In the genomic region with DNA sequence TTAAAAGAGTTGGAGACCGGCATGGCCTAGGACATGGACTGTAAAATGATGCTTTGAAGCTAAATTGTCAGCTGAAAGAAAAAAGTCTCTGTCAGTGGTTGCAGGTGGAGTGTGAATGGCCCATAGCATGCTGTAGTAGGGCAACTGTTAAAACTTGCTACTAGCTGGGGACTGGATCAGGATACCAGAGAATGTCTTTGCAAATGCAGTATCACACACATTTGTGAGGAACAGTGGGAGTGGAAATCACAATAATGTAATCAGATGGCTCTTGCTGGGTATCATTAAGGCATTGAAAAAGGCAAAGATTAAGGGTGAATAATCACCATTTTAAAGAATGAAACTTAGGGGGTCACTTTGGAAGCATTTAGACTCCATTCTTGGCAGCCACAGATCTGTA, we compare ENCODE assay signal across 23 cellular contexts.
A peak's percentile ranks its signal among the peaks of the same experiment; 100 is the strongest.
DNase-seq lines count a peak whose midpoint lies in the region; ATAC-seq and TF ChIP-seq lines count a peak whose summit lies in the region.
"Had no signal": no experiment of that assay in that cellular context is flagged by ENCODE, and none has a peak within 500 bp of the region (broad histone marks: within the 10 kb centered on the region; RNA-seq: fewer than 3 reads in every experiment).

No MANE protein-coding gene starts in this region.

- no peaks in the 10 kb centered on the region for H3K79me2 ChIP-seq in mesendoderm (ENCODE audit: control insufficient read depth, insufficient read depth, low read length)

- CTCF ChIA-PET in WTC11 (lab: Charles Lee): no interaction called here
- CTCF ChIA-PET in activated CD8-positive, alpha-beta T cell treated with anti-CD3 and anti-CD28 coated beads, Interleukin-2, amount 10 ng/mL, durations not matched to agents 7 days and 5 days (lab: Charles Lee): no interaction called here

- H3K27ac ChIP-seq in mesendoderm (ENCODE audit: low read depth, low read length): peak overlapping the region; percentile 85
- H3K27ac ChIP-seq: BLaER1 had no signal

- H3K18ac ChIP-seq in mesendoderm (ENCODE audit: low read length): peak overlapping the region; percentile 80

- no peaks in the 10 kb centered on the region for H3K27me3 Mint-ChIP-seq in WTC11 (ENCODE audit: low read depth)
- no peaks in the 10 kb centered on the region for H3K27me3 Mint-ChIP-seq in activated CD8-positive, alpha-beta T cell treated with anti-CD3 and anti-CD28 coated beads, Interleukin-2, amount 10 ng/mL, durations not matched to agents 7 days and 5 days (ENCODE audit: low read depth)
- H3K27me3 Mint-ChIP-seq: CD4-positive, alpha-beta memory T cell; CD4-positive, CD25-positive, alpha-beta regulatory T cell; CD8-positive, alpha-beta memory T cell had no signal

- no peak overlapping the region for H4K8ac ChIP-seq in mesendoderm (ENCODE audit: low read depth, low read length)

- DNase-seq in WTC11 (ENCODE audit: low spot score) (no peak), mesendoderm (peak; percentile 90)
- DNase-seq in activated CD8-positive, alpha-beta T cell treated with anti-CD3 and anti-CD28 coated beads, Interleukin-2, amount 10 ng/mL, durations not matched to agents 7 days and 5 days: no peak
- DNase-seq: 8988T; ACHN; BE2C; C1 segment of cervical spinal cord; CD4-positive, alpha-beta memory T cell; CD4-positive, CD25-positive, alpha-beta regulatory T cell; CD8-positive, alpha-beta memory T cell; COR-L47; DMS 273 treated with DMSO at 0.1 percent for 48 hours; DMS153; DMS53; DMS79; DND-41; EL; GDM1 had no signal

- peaks cover 42% of the 10 kb centered on the region for H3K9me3 Mint-ChIP-seq in WTC11
- peaks cover 5% of the 10 kb centered on the region for H3K9me3 Mint-ChIP-seq in activated CD8-positive, alpha-beta T cell treated with anti-CD3 and anti-CD28 coated beads, Interleukin-2, amount 10 ng/mL, durations not matched to agents 7 days and 5 days (ENCODE audit: insufficient read depth)

- H2BK120ac ChIP-seq in mesendoderm (ENCODE audit: low read depth, low read length): no peak overlapping the region

- H3K36me3 ChIP-seq in mesendoderm (ENCODE audit: control insufficient read depth, insufficient read depth, low read length): no peaks in the 10 kb centered on the region
- H3K36me3 ChIP-seq: BE2C, BLaER1 had no signal

- H2BK5ac ChIP-seq in mesendoderm (ENCODE audit: low read length): peak overlapping the region; percentile 87

- H3K4me1 ChIP-seq in mesendoderm (ENCODE audit: control insufficient read depth, low read depth, low read length): peaks cover 4% of the 10 kb centered on the region
- H3K4me1 ChIP-seq: BE2C, BLaER1 had no signal

- H3K27ac Mint-ChIP-seq in WTC11: no peak overlapping the region
- H3K27ac Mint-ChIP-seq in activated CD8-positive, alpha-beta T cell treated with anti-CD3 and anti-CD28 coated beads, Interleukin-2, amount 10 ng/mL, durations not matched to agents 7 days and 5 days: no peak overlapping the region
- H3K27ac Mint-ChIP-seq: CD14-positive monocyte; CD4-positive, alpha-beta memory T cell; CD4-positive, CD25-positive, alpha-beta regulatory T cell; CD8-positive, alpha-beta memory T cell had no signal

- H3K27me3 ChIP-seq in mesendoderm (ENCODE audit: insufficient read depth, low read length, poor library complexity): no peaks in the 10 kb centered on the region
- H3K27me3 ChIP-seq: BE2C, BLaER1 had no signal

- H3K4me3 ChIP-seq in mesendoderm (ENCODE audit: low read length): no peak overlapping the region
- H3K4me3 ChIP-seq: BLaER1, GM12878 had no signal

- no peak overlapping the region for H3K4me2 ChIP-seq in mesendoderm (ENCODE audit: low read length)
- H3K4me2 ChIP-seq: BLaER1 had no signal

- POLR2A ChIA-PET in WTC11 (lab: Charles Lee): no interaction called here
- POLR2A ChIA-PET in activated CD8-positive, alpha-beta T cell treated with anti-CD3 and anti-CD28 coated beads, Interleukin-2, amount 10 ng/mL, durations not matched to agents 7 days and 5 days (lab: Charles Lee): no interaction called here

- H3K4me1 Mint-ChIP-seq in WTC11: peaks cover 7% of the 10 kb centered on the region
- H3K4me1 Mint-ChIP-seq in activated CD8-positive, alpha-beta T cell treated with anti-CD3 and anti-CD28 coated beads, Interleukin-2, amount 10 ng/mL, durations not matched to agents 7 days and 5 days (ENCODE audit: low read depth): no peaks in the 10 kb centered on the region
- H3K4me1 Mint-ChIP-seq: CD14-positive monocyte; CD4-positive, alpha-beta memory T cell; CD4-positive, CD25-positive, alpha-beta regulatory T cell; CD8-positive, alpha-beta memory T cell had no signal

- H4K5ac ChIP-seq in mesendoderm (ENCODE audit: low read length): no peak overlapping the region

- no peak overlapping the region for H3K4ac ChIP-seq in mesendoderm (ENCODE audit: low read depth, low read length)

- no CpG with 5 or more reads among the region's 1 CpG for WGBS in mesendoderm (ENCODE audit: extremely low coverage, insufficient coverage, low lambda C conversion rate)

- ATAC-seq in WTC11: peak; percentile 64
- ATAC-seq in HG02623 (IDR thresholded peaks at IDR 0.05; ENCODE audit: unreplicated experiment): no peak
- ATAC-seq in GM19035 (IDR thresholded peaks at IDR 0.05; ENCODE audit: unreplicated experiment): no peak
- ATAC-seq in activated CD8-positive, alpha-beta T cell treated with anti-CD3 and anti-CD28 coated beads, Interleukin-2, amount 10 ng/mL, durations not matched to agents 7 days and 5 days: no peak
- ATAC-seq: GM12878 had no signal

- H2BK15ac ChIP-seq in mesendoderm (replicated peaks; ENCODE audit: low read depth): no peak overlapping the region

- H3K79me1 ChIP-seq in mesendoderm (ENCODE audit: low read length): no peaks in the 10 kb centered on the region

- TF ChIP-seq CTCF in WTC11 (IDR thresholded peaks at IDR 0.05): no peak

- no peak overlapping the region for H3K23ac ChIP-seq in mesendoderm (ENCODE audit: low read length)

- no peak overlapping the region for H2AK5ac ChIP-seq in mesendoderm (ENCODE audit: low read length)

- H3K36me3 Mint-ChIP-seq in WTC11: peaks cover 14% of the 10 kb centered on the region
- no peaks in the 10 kb centered on the region for H3K36me3 Mint-ChIP-seq in activated CD8-positive, alpha-beta T cell treated with anti-CD3 and anti-CD28 coated beads, Interleukin-2, amount 10 ng/mL, durations not matched to agents 7 days and 5 days (ENCODE audit: low read depth)
- H3K36me3 Mint-ChIP-seq: CD14-positive monocyte; CD4-positive, alpha-beta memory T cell; CD4-positive, CD25-positive, alpha-beta regulatory T cell; CD8-positive, alpha-beta memory T cell had no signal

- H3K9ac ChIP-seq in mesendoderm (ENCODE audit: low read length): no peak overlapping the region
- H3K9ac ChIP-seq: BLaER1 had no signal

- no peak overlapping the region for H3K4me3 Mint-ChIP-seq in WTC11
- H3K4me3 Mint-ChIP-seq in activated CD8-positive, alpha-beta T cell treated with anti-CD3 and anti-CD28 coated beads, Interleukin-2, amount 10 ng/mL, durations not matched to agents 7 days and 5 days: no peak overlapping the region
- H3K4me3 Mint-ChIP-seq: CD14-positive monocyte; CD4-positive, alpha-beta memory T cell; CD4-positive, CD25-positive, alpha-beta regulatory T cell; CD8-positive, alpha-beta memory T cell had no signal

- H3K56ac ChIP-seq in mesendoderm (ENCODE audit: low read length): no peak overlapping the region

TF ChIP-seq in WTC11, 78 proteins besides CTCF, POLR2A, EP300 and RAD21 (continues in another document):
- no peak for TF ChIP-seq CBFB (CRISPR knock-in tag; IDR thresholded peaks at IDR 0.05; ENCODE audit: low read depth)
- TF ChIP-seq RORB (CRISPR knock-in tag; IDR thresholded peaks at IDR 0.05): no peak
- no peak for TF ChIP-seq FOXP1 (CRISPR knock-in tag; IDR thresholded peaks at IDR 0.05; ENCODE audit: borderline replicate concordance)
- TF ChIP-seq NFATC4 (CRISPR knock-in tag; IDR thresholded peaks at IDR 0.05): no peak
- no peak for TF ChIP-seq ZMAT4 (CRISPR knock-in tag; IDR thresholded peaks at IDR 0.05)
- no peak for TF ChIP-seq ZNF425 (CRISPR knock-in tag; conservative IDR thresholded peaks at IDR 0.05)
